ENCODE assay signal across 11 cellular contexts in the genomic region with DNA sequence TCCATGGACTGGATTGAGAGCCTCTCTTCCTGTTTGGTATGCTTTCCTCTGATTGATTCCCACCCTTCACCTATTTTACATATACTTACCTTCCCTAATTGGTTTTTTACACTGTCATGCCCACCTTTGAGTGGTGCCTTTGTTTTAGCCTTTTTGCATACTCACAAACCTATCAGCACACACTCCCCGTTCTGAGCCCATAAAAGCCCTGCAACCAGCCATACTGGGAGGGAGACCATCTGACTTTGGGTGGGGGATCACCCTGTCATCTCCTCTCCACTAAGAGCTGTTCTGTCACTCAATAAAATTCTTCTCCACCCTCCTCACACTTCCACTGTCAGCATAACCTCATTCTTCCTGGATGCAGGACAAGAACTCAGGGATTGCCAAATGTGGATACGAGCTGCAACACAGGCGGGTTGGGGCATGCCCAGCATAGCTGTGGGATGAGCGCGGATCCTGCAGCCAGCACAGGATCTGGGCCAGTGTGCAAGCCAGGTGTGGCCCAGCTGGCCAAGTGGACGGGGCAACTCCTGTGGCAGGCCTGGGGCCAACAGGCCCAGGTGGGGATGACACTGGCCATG. TPM values are rescaled to one million over a fixed set of nuclear protein-coding genes. Genes with fewer than 3 reads are reported as not detected.
A peak's percentile ranks its signal among the peaks of the same experiment; 100 is the strongest.
DNase-seq lines count a peak whose midpoint lies in the region; ATAC-seq and TF ChIP-seq lines count a peak whose summit lies in the region.
"Had no signal": no experiment of that assay in that cellular context is flagged by ENCODE, and none has a peak within 500 bp of the region (broad histone marks: within the 10 kb centered on the region; RNA-seq: fewer than 3 reads in every experiment).

No MANE protein-coding gene starts in this region.

- H3K27ac Mint-ChIP-seq in GM23338 (peak overlapping the region; percentile 84), endodermal cell (peak overlapping the region; percentile 83), neural progenitor cell (no peak overlapping the region)

- peaks cover 3% of the 10 kb centered on the region for H3K27me3 Mint-ChIP-seq in GM23338 (ENCODE audit: insufficient read depth, low read depth, poor library complexity)
- no peaks in the 10 kb centered on the region for H3K27me3 Mint-ChIP-seq in endodermal cell (ENCODE audit: insufficient read depth)
- peaks cover 11% of the 10 kb centered on the region for H3K27me3 Mint-ChIP-seq in neural progenitor cell (ENCODE audit: insufficient read depth, low read depth)
- H3K27me3 Mint-ChIP-seq: central memory CD8-positive, alpha-beta T cell had no signal

- no peak overlapping the region for H2AFZ ChIP-seq in GM23338
- H2AFZ ChIP-seq in neural progenitor cell (replicated peaks) = peak overlapping the region; percentile 81

- H3K27ac ChIP-seq in GM23338 (ENCODE audit: low read depth) = peak overlapping the region; percentile 56
- no peak overlapping the region for H3K27ac ChIP-seq in endodermal cell (ENCODE audit: low read depth, low read length)
- H3K27ac ChIP-seq in neural progenitor cell = no peak overlapping the region
- H3K27ac ChIP-seq in brain microvascular endothelial cell = no peak overlapping the region
- no peak overlapping the region for H3K27ac ChIP-seq in testis

- H3K79me2 ChIP-seq in GM23338 (replicated peaks; ENCODE audit: insufficient read depth) = no peaks in the 10 kb centered on the region
- H3K79me2 ChIP-seq in neural progenitor cell (ENCODE audit: low read depth) = no peaks in the 10 kb centered on the region

- H3K4me3 Mint-ChIP-seq in GM23338 = no peak overlapping the region; the same call in 2 of the 3 replicates
- H3K4me3 Mint-ChIP-seq in endodermal cell = no peak overlapping the region
- H3K4me3 Mint-ChIP-seq in neural progenitor cell = no peak overlapping the region
- H3K4me3 Mint-ChIP-seq: central memory CD8-positive, alpha-beta T cell had no signal

- DNase-seq in GM23338 (ENCODE audit: low spot score) (peak; percentile 52), NCI-H345 treated with DMSO at 0.1 percent for 48 hours (lab: John Stamatoyannopoulos, UW; ENCODE audit: unreplicated experiment) (peak; percentile 13), endodermal cell (peak; percentile 85), neural progenitor cell (ENCODE audit: low spot score) (no peak), KBM-7 (no peak), brain microvascular endothelial cell (no peak), testis (no peak), NCI-H2107 treated with DMSO at 0.1 percent for 48 hours (lab: John Stamatoyannopoulos, UW; ENCODE audit: unreplicated experiment) (no peak)
- DNase-seq: mucosa of descending colon had no signal

- WGBS in endodermal cell (ENCODE audit: insufficient coverage in 1 of 2, insufficient read length in 1 of 2), 2 experiments = 89 to 92% methylated on average over 5 to 6 of the region's 6 CpGs
- WGBS in testis, 2 donors = 86 to 93% methylated on average over 4 to 6 of the region's 6 CpGs

- H3K4me1 ChIP-seq in GM23338 (ENCODE audit: insufficient read depth) (peaks cover 21% of the 10 kb centered on the region), endodermal cell (ENCODE audit: control insufficient read depth, insufficient read depth, low read length) (no peaks in the 10 kb centered on the region), neural progenitor cell (no peaks in the 10 kb centered on the region), testis (peaks cover 3% of the 10 kb centered on the region)

- no peak for TF ChIP-seq POLR2A in testis (IDR thresholded peaks at IDR 0.05)

- in situ Hi-C loops in KBM-7 (cut with MboI; ENCODE audit: low pct_unique_long_range_greater_than_20kb, low sequenced_read_pairs) (no loop called here), brain microvascular endothelial cell (cut with HindIII; ENCODE audit: low pct_ligation_motif_present, low sequenced_read_pairs) (no loop called here)

- H3K27me3 ChIP-seq in GM23338 (ENCODE audit: insufficient read depth) = no peaks in the 10 kb centered on the region
- H3K27me3 ChIP-seq in endodermal cell (ENCODE audit: control insufficient read depth, insufficient read depth, low read length, poor library complexity, severe bottlenecking) = no peaks in the 10 kb centered on the region
- no peaks in the 10 kb centered on the region for H3K27me3 ChIP-seq in neural progenitor cell
- H3K27me3 ChIP-seq in brain microvascular endothelial cell (replicated peaks) = peaks cover 2% of the 10 kb centered on the region
- no peaks in the 10 kb centered on the region for H3K27me3 ChIP-seq in testis

- H3K9me2 ChIP-seq in GM23338 (ENCODE audit: insufficient read depth) = peaks cover 3% of the 10 kb centered on the region; the same call in 1 of the 2 replicates

- H3K36me3 Mint-ChIP-seq in GM23338 (ENCODE audit: low read depth) (no peaks in the 10 kb centered on the region), endodermal cell (ENCODE audit: low read depth) (no peaks in the 10 kb centered on the region), neural progenitor cell (no peaks in the 10 kb centered on the region)

- TF ChIP-seq CTCF in GM23338 (conservative IDR thresholded peaks at IDR 0.05; ENCODE audit: low read depth in 2 of 2) (no peak), endodermal cell (conservative IDR thresholded peaks at IDR 0.05) (no peak), neural progenitor cell (IDR thresholded peaks at IDR 0.05) (no peak), brain microvascular endothelial cell (IDR thresholded peaks at IDR 0.05; ENCODE audit: low read depth, low read length, missing control alignments) (no peak), testis (IDR thresholded peaks at IDR 0.05) (no peak)

- H3K9me3 ChIP-seq in endodermal cell (ENCODE audit: control insufficient read depth, low read length) (no peaks in the 10 kb centered on the region), neural progenitor cell (ENCODE audit: low read depth) (no peaks in the 10 kb centered on the region), testis (no peaks in the 10 kb centered on the region)
- H3K9me3 ChIP-seq: mucosa of descending colon had no signal

- H4K20me1 ChIP-seq in GM23338 (replicated peaks; ENCODE audit: insufficient read depth) (no peaks in the 10 kb centered on the region), neural progenitor cell (ENCODE audit: low read depth) (no peaks in the 10 kb centered on the region)

- H3K4me1 Mint-ChIP-seq in GM23338 (peaks cover 17% of the 10 kb centered on the region), endodermal cell (peaks cover 9% of the 10 kb centered on the region), neural progenitor cell (peaks cover 6% of the 10 kb centered on the region)

- H3K36me3 ChIP-seq in GM23338 (ENCODE audit: insufficient read depth) (no peaks in the 10 kb centered on the region), endodermal cell (ENCODE audit: control insufficient read depth, insufficient read depth, low read length) (no peaks in the 10 kb centered on the region), neural progenitor cell (no peaks in the 10 kb centered on the region), brain microvascular endothelial cell (replicated peaks) (no peaks in the 10 kb centered on the region), testis (ENCODE audit: low read depth, missing control alignments) (no peaks in the 10 kb centered on the region)

- peaks cover 11% of the 10 kb centered on the region; the same call in 1 of the 2 replicates for H3F3A ChIP-seq in GM23338 (replicated peaks; ENCODE audit: low read depth)
- H3F3A ChIP-seq in neural progenitor cell (ENCODE audit: low read depth) = no peaks in the 10 kb centered on the region

- H3K4me3 ChIP-seq in GM23338 (no peak overlapping the region), endodermal cell (ENCODE audit: low read length) (no peak overlapping the region), neural progenitor cell (no peak overlapping the region), brain microvascular endothelial cell (ENCODE audit: low read depth, low read length) (no peak overlapping the region), testis (no peak overlapping the region)
- H3K4me3 ChIP-seq: mucosa of descending colon had no signal

- intact Hi-C loops in testis (cut with DNase I; ENCODE audit: low total_unique reads) = no loop called here

- H3K9me3 Mint-ChIP-seq in GM23338 (no peaks in the 10 kb centered on the region), endodermal cell (no peaks in the 10 kb centered on the region), neural progenitor cell (no peaks in the 10 kb centered on the region)
- H3K9me3 Mint-ChIP-seq: central memory CD8-positive, alpha-beta T cell had no signal

- peak; percentile 75 for ATAC-seq in GM23338
- ATAC-seq: activated CD4-positive, CD25-positive, alpha-beta regulatory T cell treated with anti-CD3 and anti-CD28 coated beads, Interleukin-2, amount 50 U/mL, for 24 hours; mucosa of descending colon had no signal

- H3K4me2 ChIP-seq in GM23338 (no peak overlapping the region; the same call in 1 of the 2 replicates), neural progenitor cell (no peak overlapping the region)

- H3K9ac ChIP-seq in endodermal cell (ENCODE audit: extremely low read depth, low read length, poor library complexity, severe bottlenecking) = no peak overlapping the region
- H3K9ac ChIP-seq in neural progenitor cell = no peak overlapping the region

TF ChIP-seq in GM23338, 12 proteins besides CTCF, POLR2A, EP300 and RAD21 (continues in another document):
- TF ChIP-seq ZNF114 (CRISPR knock-in tag; IDR thresholded peaks at IDR 0.05) = no peak

RNA-seq across cellular contexts. Expression of a gene that starts 9.4 kb away (rescaled TPM):
- total RNA-seq in GM23338 (2014; rRNA removed; shearing (Covaris generic)) = 111 and 130 TPM in 2 replicates
- polyA plus RNA-seq in GM23338 (2016; fragmentation: Nextera tagmentation; extraction: Ambion mirVana) (33.3 and 36.2 TPM in 2 replicates), testis (ENCODE audit: insufficient read depth, low read depth, low replicate concordance) (73.9 TPM)
- total RNA-seq in endodermal cell (100 to 1,000 TPM in 1 of 2 donors, 10 to 100 TPM in 1; 92.3 to 125 TPM), neural progenitor cell (ENCODE audit: low replicate concordance) (125 and 163 TPM in 2 replicates), testis (10 to 100 TPM; 66.0 to 66.4 TPM)
- 73.3 TPM for polyA plus RNA-seq in endodermal cell (2013, experiment 1 of 2)
- polyA plus RNA-seq in endodermal cell (2013, experiment 2 of 2) = 70.5 TPM

RNA-seq across cellular contexts. Expression of a gene that starts 10.3 kb away (rescaled TPM):
- 281 and 321 TPM in 2 replicates for total RNA-seq in GM23338 (2014; rRNA removed; shearing (Covaris generic))
- polyA plus RNA-seq in GM23338 (2016; fragmentation: Nextera tagmentation; extraction: Ambion mirVana) (279 and 305 TPM in 2 replicates), testis (ENCODE audit: insufficient read depth, low read depth, low replicate concordance) (39.3 TPM)
- total RNA-seq in endodermal cell (10 to 100 TPM; 77.4 to 84.5 TPM), neural progenitor cell (ENCODE audit: low replicate concordance) (79.5 and 101 TPM in 2 replicates), testis (10 to 100 TPM; 19.0 to 23.2 TPM)
- polyA plus RNA-seq in endodermal cell (2013, experiment 1 of 2) = 104 TPM
- 72.4 TPM for polyA plus RNA-seq in endodermal cell (2013, experiment 2 of 2)

RNA-seq across cellular contexts. Expression of a gene that starts 40.4 kb away (rescaled TPM):
- total RNA-seq in GM23338 (2014; rRNA removed; shearing (Covaris generic)) = 36.2 and 89.8 TPM in 2 replicates
- polyA plus RNA-seq in GM23338 (2016; fragmentation: Nextera tagmentation; extraction: Ambion mirVana) = 233 and 235 TPM in 2 replicates
- total RNA-seq in endodermal cell = 10 to 100 TPM; 42.5 to 43.2 TPM
- polyA plus RNA-seq in endodermal cell (2013, experiment 1 of 2) = 60.6 TPM
- 62.9 TPM for polyA plus RNA-seq in endodermal cell (2013, experiment 2 of 2)
- 56.2 and 76.5 TPM in 2 replicates for total RNA-seq in neural progenitor cell (ENCODE audit: low replicate concordance)
- 10 to 100 TPM; 40.2 to 56.2 TPM for total RNA-seq in testis
- polyA plus RNA-seq in testis (ENCODE audit: insufficient read depth, low read depth, low replicate concordance) = 41.9 TPM

Comparison
In these comparisons a context has a peak if more than half of its experiments do, and no peak if none do; other contexts are left out.
1. DNase-seq: peak in GM23338 (single experiment), NCI-H345 treated with DMSO at 0.1 percent for 48 hours (single experiment) and endodermal cell (single experiment); none in neural progenitor cell (single experiment), KBM-7 (single experiment), brain microvascular endothelial cell (single experiment), testis (single experiment) and NCI-H2107 treated with DMSO at 0.1 percent for 48 hours (single experiment).